ENCODE assay signal across 1 cellular context in the genomic region with DNA sequence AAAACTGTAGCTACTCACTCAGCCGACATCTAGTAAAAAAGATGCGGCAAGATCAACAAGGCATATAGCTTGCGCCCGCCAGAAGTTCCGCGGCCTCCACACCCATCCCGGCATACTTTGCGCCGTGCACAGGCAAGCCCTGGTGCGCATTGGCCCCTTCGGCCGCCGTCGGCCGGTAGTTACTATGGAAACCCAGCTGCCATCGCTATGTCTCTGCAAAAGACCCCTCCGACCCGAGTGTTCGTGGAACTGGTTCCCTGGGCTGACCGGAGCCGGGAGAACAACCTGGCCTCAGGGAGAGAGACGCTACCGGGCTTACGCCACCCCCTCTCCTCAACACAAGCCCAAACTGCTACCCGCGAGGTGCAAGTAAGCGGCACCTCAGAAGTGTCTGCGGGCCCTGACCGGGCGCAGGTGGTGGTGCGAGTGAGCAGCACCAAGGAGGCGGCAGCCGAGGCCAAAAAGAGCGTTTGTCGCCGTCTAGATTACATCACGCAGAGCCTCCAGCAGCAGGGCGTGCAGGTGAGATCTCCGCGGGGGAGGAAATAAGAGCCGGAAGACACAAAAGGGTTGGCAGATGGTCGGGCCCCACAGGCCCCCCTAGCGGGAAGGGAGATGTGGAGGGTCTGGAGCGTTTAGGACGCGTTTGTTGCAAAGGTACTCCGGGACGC.
TF ChIP-seq lines count a peak whose summit lies in the region.

A gene with protein sequence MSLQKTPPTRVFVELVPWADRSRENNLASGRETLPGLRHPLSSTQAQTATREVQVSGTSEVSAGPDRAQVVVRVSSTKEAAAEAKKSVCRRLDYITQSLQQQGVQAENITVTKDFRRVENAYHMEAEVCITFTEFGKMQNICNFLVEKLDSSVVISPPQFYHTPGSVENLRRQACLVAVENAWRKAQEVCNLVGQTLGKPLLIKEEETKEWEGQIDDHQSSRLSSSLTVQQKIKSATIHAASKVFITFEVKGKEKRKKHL (plus strand): TSS at position 182 of the 671 bp plus-strand sequence. CDS start 26 bp downstream, at position 208.

TF ChIP-seq in H1, 55 proteins besides CTCF, POLR2A, EP300 and RAD21:
- TF ChIP-seq NRF1 (IDR thresholded peaks at IDR 0.05; ENCODE audit: low read depth, low read length) (no peak), BRCA1 (IDR thresholded peaks at IDR 0.05; ENCODE audit: low read depth, low read length) (no peak), SP4 (IDR thresholded peaks at IDR 0.05; ENCODE audit: low read length) (peak; percentile 32; the same call in 1 of the 2 replicates), EZH2 (IDR thresholded peaks at IDR 0.05; ENCODE audit: low read depth, low read length, severe bottlenecking) (no peak), KDM4A (IDR thresholded peaks at IDR 0.05; ENCODE audit: low read depth, low read length, severe bottlenecking) (peak; percentile 87), SIN3A (conservative IDR thresholded peaks at IDR 0.05 in 1 of 2, IDR thresholded peaks at IDR 0.05 in 1 of 2; ENCODE audit: low read depth in 1 of 2, low read length in 2 of 2) (peak; percentile 11 to 93; a peak in 2 of 4 replicates), TAF1 (IDR thresholded peaks at IDR 0.05; ENCODE audit: low read depth, low read length) (peak; percentile 89), NANOG (IDR thresholded peaks at IDR 0.05; ENCODE audit: insufficient read depth, low read depth, low read length, poor library complexity, severe bottlenecking) (peak; percentile 56), ATF2 (IDR thresholded peaks at IDR 0.05; ENCODE audit: low read length) (peak; percentile 81), RXRA (IDR thresholded peaks at IDR 0.05; ENCODE audit: insufficient read depth, low read depth, low read length) (no peak), BCL11A (IDR thresholded peaks at IDR 0.05; ENCODE audit: low read depth in 2 of 2, low read length in 2 of 2) (no peak), FOSL1 (IDR thresholded peaks at IDR 0.05; ENCODE audit: insufficient read depth, low read depth, low read length) (no peak), TEAD4 (IDR thresholded peaks at IDR 0.05; ENCODE audit: low read depth, low read length) (no peak), TCF12 (IDR thresholded peaks at IDR 0.05; ENCODE audit: low read depth, low read length) (peak; percentile 89), RFX5 (IDR thresholded peaks at IDR 0.05; ENCODE audit: borderline replicate concordance, low read depth, low read length) (no peak), MAX (IDR thresholded peaks at IDR 0.05) (peak; percentile 74), CREB1 (IDR thresholded peaks at IDR 0.05) (peak; percentile 90), RBBP5 (IDR thresholded peaks at IDR 0.05; ENCODE audit: borderline replicate concordance, low read depth, low read length) (peak; percentile 53; the same call in 1 of the 2 replicates), BACH1 (IDR thresholded peaks at IDR 0.05; ENCODE audit: low read length) (peak; percentile 25; the same call in 1 of the 2 replicates), CBX8 (IDR thresholded peaks at IDR 0.05; ENCODE audit: borderline replicate concordance, low read depth, low read length) (no peak), PHF8 (conservative IDR thresholded peaks at IDR 0.05; ENCODE audit: low read depth, low read length) (peak; percentile 72; the same call in 1 of the 2 replicates), CHD2 (IDR thresholded peaks at IDR 0.05; ENCODE audit: low read length) (peak; percentile 62), EGR1 (IDR thresholded peaks at IDR 0.05; ENCODE audit: borderline replicate concordance, low read depth, low read length) (0 out of 2 replicates have a peak, but pooled peaks have one; percentile 10), E2F6 (IDR thresholded peaks at IDR 0.05) (peak; percentile 68; the same call in 1 of the 2 replicates), YY1 (IDR thresholded peaks at IDR 0.05; ENCODE audit: low read depth, low read length) (no peak), CTBP2 (IDR thresholded peaks at IDR 0.05; ENCODE audit: borderline replicate concordance, insufficient read depth, insufficient read length, low read length) (no peak), TBP (IDR thresholded peaks at IDR 0.05; ENCODE audit: low read depth, low read length) (peak; percentile 47), ASH2L (IDR thresholded peaks at IDR 0.05; ENCODE audit: low read length) (peak; percentile 99), POLR2AphosphoS5 (IDR thresholded peaks at IDR 0.05; ENCODE audit: low read depth, low read length) (peak; percentile 61; the same call in 1 of the 2 replicates), TAF7 (optimal IDR thresholded peaks at IDR 0.05; ENCODE audit: borderline replicate concordance, low read depth, low read length) (peak; percentile 54), HDAC2 (IDR thresholded peaks at IDR 0.05; ENCODE audit: borderline replicate concordance in 1 of 2, low read depth in 2 of 2, low read length in 2 of 2) (peak in 1 of 2 experiments; percentile 97; a peak in 2 of 4 replicates), SP2 (IDR thresholded peaks at IDR 0.05; ENCODE audit: low read length) (no peak)
- TF ChIP-seq, protein P1, sequence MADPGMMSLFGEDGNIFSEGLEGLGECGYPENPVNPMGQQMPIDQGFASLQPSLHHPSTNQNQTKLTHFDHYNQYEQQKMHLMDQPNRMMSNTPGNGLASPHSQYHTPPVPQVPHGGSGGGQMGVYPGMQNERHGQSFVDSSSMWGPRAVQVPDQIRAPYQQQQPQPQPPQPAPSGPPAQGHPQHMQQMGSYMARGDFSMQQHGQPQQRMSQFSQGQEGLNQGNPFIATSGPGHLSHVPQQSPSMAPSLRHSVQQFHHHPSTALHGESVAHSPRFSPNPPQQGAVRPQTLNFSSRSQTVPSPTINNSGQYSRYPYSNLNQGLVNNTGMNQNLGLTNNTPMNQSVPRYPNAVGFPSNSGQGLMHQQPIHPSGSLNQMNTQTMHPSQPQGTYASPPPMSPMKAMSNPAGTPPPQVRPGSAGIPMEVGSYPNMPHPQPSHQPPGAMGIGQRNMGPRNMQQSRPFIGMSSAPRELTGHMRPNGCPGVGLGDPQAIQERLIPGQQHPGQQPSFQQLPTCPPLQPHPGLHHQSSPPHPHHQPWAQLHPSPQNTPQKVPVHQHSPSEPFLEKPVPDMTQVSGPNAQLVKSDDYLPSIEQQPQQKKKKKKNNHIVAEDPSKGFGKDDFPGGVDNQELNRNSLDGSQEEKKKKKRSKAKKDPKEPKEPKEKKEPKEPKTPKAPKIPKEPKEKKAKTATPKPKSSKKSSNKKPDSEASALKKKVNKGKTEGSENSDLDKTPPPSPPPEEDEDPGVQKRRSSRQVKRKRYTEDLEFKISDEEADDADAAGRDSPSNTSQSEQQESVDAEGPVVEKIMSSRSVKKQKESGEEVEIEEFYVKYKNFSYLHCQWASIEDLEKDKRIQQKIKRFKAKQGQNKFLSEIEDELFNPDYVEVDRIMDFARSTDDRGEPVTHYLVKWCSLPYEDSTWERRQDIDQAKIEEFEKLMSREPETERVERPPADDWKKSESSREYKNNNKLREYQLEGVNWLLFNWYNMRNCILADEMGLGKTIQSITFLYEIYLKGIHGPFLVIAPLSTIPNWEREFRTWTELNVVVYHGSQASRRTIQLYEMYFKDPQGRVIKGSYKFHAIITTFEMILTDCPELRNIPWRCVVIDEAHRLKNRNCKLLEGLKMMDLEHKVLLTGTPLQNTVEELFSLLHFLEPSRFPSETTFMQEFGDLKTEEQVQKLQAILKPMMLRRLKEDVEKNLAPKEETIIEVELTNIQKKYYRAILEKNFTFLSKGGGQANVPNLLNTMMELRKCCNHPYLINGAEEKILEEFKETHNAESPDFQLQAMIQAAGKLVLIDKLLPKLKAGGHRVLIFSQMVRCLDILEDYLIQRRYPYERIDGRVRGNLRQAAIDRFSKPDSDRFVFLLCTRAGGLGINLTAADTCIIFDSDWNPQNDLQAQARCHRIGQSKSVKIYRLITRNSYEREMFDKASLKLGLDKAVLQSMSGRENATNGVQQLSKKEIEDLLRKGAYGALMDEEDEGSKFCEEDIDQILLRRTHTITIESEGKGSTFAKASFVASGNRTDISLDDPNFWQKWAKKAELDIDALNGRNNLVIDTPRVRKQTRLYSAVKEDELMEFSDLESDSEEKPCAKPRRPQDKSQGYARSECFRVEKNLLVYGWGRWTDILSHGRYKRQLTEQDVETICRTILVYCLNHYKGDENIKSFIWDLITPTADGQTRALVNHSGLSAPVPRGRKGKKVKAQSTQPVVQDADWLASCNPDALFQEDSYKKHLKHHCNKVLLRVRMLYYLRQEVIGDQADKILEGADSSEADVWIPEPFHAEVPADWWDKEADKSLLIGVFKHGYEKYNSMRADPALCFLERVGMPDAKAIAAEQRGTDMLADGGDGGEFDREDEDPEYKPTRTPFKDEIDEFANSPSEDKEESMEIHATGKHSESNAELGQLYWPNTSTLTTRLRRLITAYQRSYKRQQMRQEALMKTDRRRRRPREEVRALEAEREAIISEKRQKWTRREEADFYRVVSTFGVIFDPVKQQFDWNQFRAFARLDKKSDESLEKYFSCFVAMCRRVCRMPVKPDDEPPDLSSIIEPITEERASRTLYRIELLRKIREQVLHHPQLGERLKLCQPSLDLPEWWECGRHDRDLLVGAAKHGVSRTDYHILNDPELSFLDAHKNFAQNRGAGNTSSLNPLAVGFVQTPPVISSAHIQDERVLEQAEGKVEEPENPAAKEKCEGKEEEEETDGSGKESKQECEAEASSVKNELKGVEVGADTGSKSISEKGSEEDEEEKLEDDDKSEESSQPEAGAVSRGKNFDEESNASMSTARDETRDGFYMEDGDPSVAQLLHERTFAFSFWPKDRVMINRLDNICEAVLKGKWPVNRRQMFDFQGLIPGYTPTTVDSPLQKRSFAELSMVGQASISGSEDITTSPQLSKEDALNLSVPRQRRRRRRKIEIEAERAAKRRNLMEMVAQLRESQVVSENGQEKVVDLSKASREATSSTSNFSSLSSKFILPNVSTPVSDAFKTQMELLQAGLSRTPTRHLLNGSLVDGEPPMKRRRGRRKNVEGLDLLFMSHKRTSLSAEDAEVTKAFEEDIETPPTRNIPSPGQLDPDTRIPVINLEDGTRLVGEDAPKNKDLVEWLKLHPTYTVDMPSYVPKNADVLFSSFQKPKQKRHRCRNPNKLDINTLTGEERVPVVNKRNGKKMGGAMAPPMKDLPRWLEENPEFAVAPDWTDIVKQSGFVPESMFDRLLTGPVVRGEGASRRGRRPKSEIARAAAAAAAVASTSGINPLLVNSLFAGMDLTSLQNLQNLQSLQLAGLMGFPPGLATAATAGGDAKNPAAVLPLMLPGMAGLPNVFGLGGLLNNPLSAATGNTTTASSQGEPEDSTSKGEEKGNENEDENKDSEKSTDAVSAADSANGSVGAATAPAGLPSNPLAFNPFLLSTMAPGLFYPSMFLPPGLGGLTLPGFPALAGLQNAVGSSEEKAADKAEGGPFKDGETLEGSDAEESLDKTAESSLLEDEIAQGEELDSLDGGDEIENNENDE (IDR thresholded peaks at IDR 0.05; ENCODE audit: insufficient replicate concordance, low read length): no peak
